Comparison of ENCODE assay signal across 21 cellular contexts in the genomic region with DNA sequence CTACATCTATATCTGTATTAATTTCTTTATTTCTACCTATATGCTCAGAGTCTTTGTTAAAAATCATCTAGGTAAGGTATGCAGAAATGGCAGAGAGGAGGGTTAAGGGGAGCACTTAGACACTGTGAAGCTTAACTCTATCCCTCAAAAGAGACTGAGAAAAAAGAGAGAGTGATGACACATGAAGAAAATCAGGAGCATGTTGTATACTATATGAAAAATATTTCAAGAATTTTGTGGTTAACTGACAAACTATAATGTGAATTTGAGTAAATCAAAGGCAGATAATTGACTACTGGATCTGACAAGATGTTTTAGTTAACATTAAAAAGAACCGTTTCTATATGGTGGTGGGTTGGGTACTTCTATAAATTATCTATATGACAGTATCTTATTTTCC.
DNase-seq lines count a peak whose midpoint lies in the region; ATAC-seq, FAIRE-seq and TF ChIP-seq lines count a peak whose summit lies in the region.
"Had no signal": no experiment of that assay in that cellular context is flagged by ENCODE, and none has a peak within 500 bp of the region (broad histone marks: within the 10 kb centered on the region; RNA-seq: fewer than 3 reads in every experiment).

No MANE protein-coding gene starts in this region.

- H3K9ac ChIP-seq in astrocyte (ENCODE audit: low read length) = no peak overlapping the region

- no peak for TF ChIP-seq EP300 in tibial nerve (IDR thresholded peaks at IDR 0.05)

- H3K4me1 ChIP-seq in ACC112 (ENCODE audit: control insufficient read depth, insufficient read depth, low read length, unreplicated experiment) (peaks cover 2% of the 10 kb centered on the region), astrocyte (ENCODE audit: insufficient read depth, low read length) (no peaks in the 10 kb centered on the region), tibial nerve (no peaks in the 10 kb centered on the region)

- H3K27ac Mint-ChIP-seq in astrocyte (ENCODE audit: unreplicated experiment) = peak overlapping the region; percentile 77
- H3K27ac Mint-ChIP-seq: H9 had no signal

- DNase-seq in HS-5 (ENCODE audit: low read depth) (peak; percentile 47), astrocyte (ENCODE audit: low read depth) (no peak), glomerular visceral epithelial cell (ENCODE audit: extremely low spot score) (peak; percentile 3), hypothalamus (lab: John Stamatoyannopoulos, UW) (no peak), sciatic nerve (ENCODE audit: low spot score) (no peak), tibial nerve (ENCODE audit: low spot score in 2 of 2) (no peak)
- DNase-seq: 8988T; C1 segment of cervical spinal cord; DND-41; GF-D8; H9; MV-4-11; NCI-H1417; NCI-H187 treated with DMSO at 0.1 percent for 48 hours; NCI-H446 treated with DMSO at 0.1 percent for 48 hours; NK-92 treated with Interleukin-12 subunit alpha and Interleukin-12 subunit beta, amount 100 ng/mL, for 24 hours; PC-3 had no signal

- H3K27me3 ChIP-seq in ACC112 (ENCODE audit: insufficient read depth, low read length) (no peaks in the 10 kb centered on the region), astrocyte (ENCODE audit: insufficient read depth, low read length) (no peaks in the 10 kb centered on the region), tibial nerve (no peaks in the 10 kb centered on the region)

- H3K79me2 ChIP-seq in ACC112 (ENCODE audit: control insufficient read depth, insufficient read depth, low read length, unreplicated experiment) (no peaks in the 10 kb centered on the region), astrocyte (ENCODE audit: insufficient read depth, low read length) (no peaks in the 10 kb centered on the region)

- H3K4me3 ChIP-seq in ACC112 (ENCODE audit: low read depth, low read length) = no peak overlapping the region
- no peak overlapping the region for H3K4me3 ChIP-seq in astrocyte (ENCODE audit: insufficient read depth, low read depth, low read length)
- H3K4me3 ChIP-seq in tibial nerve = no peak overlapping the region

- H3K27ac ChIP-seq in ACC112 (ENCODE audit: low read depth, low read length) (no peak overlapping the region), astrocyte (ENCODE audit: low read depth, low read length) (no peak overlapping the region), tibial nerve (no peak overlapping the region)
- H3K27ac ChIP-seq: RWPE1 had no signal

- H3K9me3 Mint-ChIP-seq in astrocyte (ENCODE audit: unreplicated experiment) = no peaks in the 10 kb centered on the region
- H3K9me3 Mint-ChIP-seq: H9 had no signal

- no peak overlapping the region for H3K4me3 Mint-ChIP-seq in astrocyte (ENCODE audit: unreplicated experiment)
- H3K4me3 Mint-ChIP-seq: H9 had no signal

- no peak for TF ChIP-seq CTCF in astrocyte (IDR thresholded peaks at IDR 0.05; ENCODE audit: insufficient read depth, low read depth, low read length)
- TF ChIP-seq CTCF in tibial nerve (IDR thresholded peaks at IDR 0.05) = no peak

- H3K4me2 ChIP-seq in astrocyte (ENCODE audit: low read length) = no peak overlapping the region

- TF ChIP-seq POLR2A in tibial nerve (IDR thresholded peaks at IDR 0.05) = no peak

- H3K4me1 Mint-ChIP-seq in astrocyte (ENCODE audit: low read depth, unreplicated experiment) = peaks cover 5% of the 10 kb centered on the region
- H3K4me1 Mint-ChIP-seq: H9 had no signal

- H3K9me3 ChIP-seq in astrocyte (ENCODE audit: insufficient read depth, low read depth, low read length) (no peaks in the 10 kb centered on the region), tibial nerve (no peaks in the 10 kb centered on the region)

- no peak for ATAC-seq in sciatic nerve
- no peak for ATAC-seq in GM18519 (IDR thresholded peaks at IDR 0.05; ENCODE audit: low FRiP score, unreplicated experiment)
- ATAC-seq: PC-3 had no signal

- H3K27me3 Mint-ChIP-seq in astrocyte (ENCODE audit: low read depth, unreplicated experiment) = no peaks in the 10 kb centered on the region

- H4K20me1 ChIP-seq in astrocyte (ENCODE audit: insufficient read depth, low read length) = no peaks in the 10 kb centered on the region

- H2AFZ ChIP-seq in ACC112 (ENCODE audit: low read length, unreplicated experiment) = peak overlapping the region; percentile 6
- no peak overlapping the region for H2AFZ ChIP-seq in astrocyte (ENCODE audit: low read depth, low read length)

- no peak for FAIRE-seq in astrocyte (lab: Jason Lieb, UNC)
- FAIRE-seq: GM19239 had no signal

- H3K36me3 ChIP-seq in ACC112 (ENCODE audit: insufficient read depth, low read length) (no peaks in the 10 kb centered on the region), astrocyte (ENCODE audit: insufficient read depth, low read length) (no peaks in the 10 kb centered on the region), tibial nerve (no peaks in the 10 kb centered on the region)

- intact Hi-C loops in sciatic nerve (cut with DNase I) = no loop called here

- 58 to 69% methylated on average over 1 of the region's 1 CpG for WGBS in tibial nerve, 2 donors

- no peaks in the 10 kb centered on the region for H3K36me3 Mint-ChIP-seq in astrocyte (ENCODE audit: low read depth, unreplicated experiment)

Comparison
In these comparisons a context has a peak if more than half of its experiments do, and no peak if none do; other contexts are left out.
1. DNase-seq: peak in HS-5 (single experiment) and glomerular visceral epithelial cell (single experiment); none in astrocyte (single experiment), hypothalamus (0 of 51), sciatic nerve (single experiment) and tibial nerve (0 of 2).